8 cellular contexts compared by ENCODE assay signal in the genomic region with DNA sequence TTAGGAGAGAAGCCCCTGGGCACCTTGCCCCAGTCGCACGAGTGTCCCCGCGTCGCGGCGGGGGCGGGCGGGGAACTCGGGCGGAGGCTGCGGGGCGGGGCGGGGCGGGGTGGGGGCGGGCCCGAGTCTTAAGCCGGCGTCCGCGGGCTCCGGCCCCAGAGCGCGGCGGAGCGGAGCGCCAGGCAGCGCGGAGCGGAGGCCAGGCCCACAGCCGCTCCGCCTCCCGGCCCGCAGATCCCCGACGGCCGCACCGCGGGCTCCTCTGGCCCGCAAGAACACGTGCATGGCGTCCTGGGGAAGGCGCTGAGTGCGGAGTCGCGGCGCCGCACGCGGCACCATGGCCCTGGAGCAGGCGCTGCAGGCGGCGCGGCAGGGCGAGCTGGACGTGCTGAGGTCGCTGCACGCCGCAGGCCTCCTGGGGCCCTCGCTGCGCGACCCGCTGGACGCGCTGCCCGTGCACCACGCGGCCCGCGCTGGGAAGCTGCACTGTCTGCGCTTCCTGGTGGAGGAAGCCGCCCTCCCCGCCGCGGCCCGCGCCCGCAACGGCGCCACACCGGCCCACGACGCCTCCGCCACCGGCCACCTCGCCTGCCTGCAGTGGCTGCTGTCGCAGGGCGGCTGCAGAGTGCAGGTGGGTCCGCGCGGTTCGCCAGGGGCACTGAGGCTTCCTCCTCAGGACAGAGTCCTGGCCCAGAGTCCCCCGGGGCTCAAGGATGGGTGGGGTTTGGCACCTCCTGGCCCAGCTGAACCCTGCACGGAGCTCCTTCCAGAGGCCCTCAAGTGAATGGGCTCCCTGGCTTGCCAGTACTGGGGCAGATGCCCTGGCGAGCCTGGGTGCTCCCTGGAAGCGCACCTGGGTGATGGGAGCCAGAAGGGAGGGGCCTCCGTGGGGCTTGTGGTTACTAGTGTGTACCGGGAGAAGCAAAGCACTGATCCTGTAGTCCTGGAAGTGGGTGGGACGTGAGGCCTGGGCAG. TPM values are rescaled to one million over a fixed set of nuclear protein-coding genes. Genes with fewer than 3 reads are reported as not detected.
A peak's percentile ranks its signal among the peaks of the same experiment; 100 is the strongest.
DNase-seq lines count a peak whose midpoint lies in the region; ATAC-seq and TF ChIP-seq lines count a peak whose summit lies in the region.

A gene with protein sequence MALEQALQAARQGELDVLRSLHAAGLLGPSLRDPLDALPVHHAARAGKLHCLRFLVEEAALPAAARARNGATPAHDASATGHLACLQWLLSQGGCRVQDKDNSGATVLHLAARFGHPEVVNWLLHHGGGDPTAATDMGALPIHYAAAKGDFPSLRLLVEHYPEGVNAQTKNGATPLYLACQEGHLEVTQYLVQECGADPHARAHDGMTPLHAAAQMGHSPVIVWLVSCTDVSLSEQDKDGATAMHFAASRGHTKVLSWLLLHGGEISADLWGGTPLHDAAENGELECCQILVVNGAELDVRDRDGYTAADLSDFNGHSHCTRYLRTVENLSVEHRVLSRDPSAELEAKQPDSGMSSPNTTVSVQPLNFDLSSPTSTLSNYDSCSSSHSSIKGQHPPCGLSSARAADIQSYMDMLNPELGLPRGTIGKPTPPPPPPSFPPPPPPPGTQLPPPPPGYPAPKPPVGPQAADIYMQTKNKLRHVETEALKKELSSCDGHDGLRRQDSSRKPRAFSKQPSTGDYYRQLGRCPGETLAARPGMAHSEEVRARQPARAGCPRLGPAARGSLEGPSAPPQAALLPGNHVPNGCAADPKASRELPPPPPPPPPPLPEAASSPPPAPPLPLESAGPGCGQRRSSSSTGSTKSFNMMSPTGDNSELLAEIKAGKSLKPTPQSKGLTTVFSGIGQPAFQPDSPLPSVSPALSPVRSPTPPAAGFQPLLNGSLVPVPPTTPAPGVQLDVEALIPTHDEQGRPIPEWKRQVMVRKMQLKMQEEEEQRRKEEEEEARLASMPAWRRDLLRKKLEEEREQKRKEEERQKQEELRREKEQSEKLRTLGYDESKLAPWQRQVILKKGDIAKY (plus strand): TSS at position 158 of the 975 bp plus-strand sequence. CDS start 180 bp downstream, at position 338.

- H3K4me3 Mint-ChIP-seq in activated T-helper 17 cell treated with anti-CD3 and anti-CD28 coated beads, Interleukin-2, amount 50 U/mL, for 72 hours: peak within 1 kb of the TSS; percentile 64

- TF ChIP-seq POLR2A in heart left ventricle (IDR thresholded peaks at IDR 0.05): no peak
- no peak for TF ChIP-seq POLR2A in right lobe of liver (IDR thresholded peaks at IDR 0.05)

- 5 to 11% (median 7%) methylated on average over 41 to 99 of the region's 99 CpGs for WGBS in heart left ventricle, 4 donors
- WGBS in right lobe of liver (ENCODE audit: insufficient coverage, low coverage, low lambda C conversion rate, missing lambda C conversion rate): 42% methylated on average over 3 of the region's 99 CpGs

- no peak within 1 kb of the TSS for H3K27ac Mint-ChIP-seq in activated T-helper 17 cell treated with anti-CD3 and anti-CD28 coated beads, Interleukin-2, amount 50 U/mL, for 72 hours

- peaks cover 5% of the 10 kb centered on the region for H3K4me1 Mint-ChIP-seq in activated T-helper 17 cell treated with anti-CD3 and anti-CD28 coated beads, Interleukin-2, amount 50 U/mL, for 72 hours

- DNase-seq in Right ventricle myocardium superior: no peak
- DNase-seq in heart left ventricle: no peak
- no peak for DNase-seq in right lobe of liver
- DNase-seq in anterior cingulate cortex (lab: John Stamatoyannopoulos, UW): no peak
- DNase-seq in SIG-M5 treated with dmso at 0.1 percent for 504 hours (lab: John Stamatoyannopoulos, UW; ENCODE audit: unreplicated experiment): no peak
- DNase-seq in cerebellum (ENCODE audit: low spot score): no peak

- TF ChIP-seq CTCF in heart left ventricle (IDR thresholded peaks at IDR 0.05) (no peak), right lobe of liver (IDR thresholded peaks at IDR 0.05) (no peak)

- H3K27ac ChIP-seq in heart left ventricle (no peak within 1 kb of the TSS), right lobe of liver (no peak within 1 kb of the TSS)

- H3K27me3 ChIP-seq in heart left ventricle (peaks cover 48 to 95% (median 76%) of the 10 kb centered on the region in 9 donors), right lobe of liver (peaks cover 3 to 31% of the 10 kb centered on the region in 2 donors)

- H3K27me3 Mint-ChIP-seq in activated T-helper 17 cell treated with anti-CD3 and anti-CD28 coated beads, Interleukin-2, amount 50 U/mL, for 72 hours: peaks cover 8% of the 10 kb centered on the region

- H3K4me3 ChIP-seq in heart left ventricle (peak within 1 kb of the TSS in 5 of 12 donors; percentile 6 to 39 (median 26)), right lobe of liver (no peak within 1 kb of the TSS)

- no peaks in the 10 kb centered on the region for H3K9me3 Mint-ChIP-seq in activated T-helper 17 cell treated with anti-CD3 and anti-CD28 coated beads, Interleukin-2, amount 50 U/mL, for 72 hours

- intact Hi-C loops in Right ventricle myocardium superior (cut with DNase I): no loop called here
- intact Hi-C loops in heart left ventricle (cut with DNase I): no loop called here
- intact Hi-C loops in right lobe of liver (cut with DNase I): loop anchor here in 1 of 2 donors (10.0 kb wide), 1 partner anchor 180 kb away; a partner anchor contains a TSS

- H3K36me3 Mint-ChIP-seq in activated T-helper 17 cell treated with anti-CD3 and anti-CD28 coated beads, Interleukin-2, amount 50 U/mL, for 72 hours (ENCODE audit: low read depth): no peaks in the 10 kb centered on the region

- H3K9me3 ChIP-seq in heart left ventricle: no peaks in the 10 kb centered on the region
- H3K9me3 ChIP-seq in right lobe of liver: no peaks in the 10 kb centered on the region

- ATAC-seq in Right ventricle myocardium superior (ENCODE audit: poor library complexity): peak; percentile 47
- ATAC-seq in heart left ventricle: no peak
- ATAC-seq in activated T-helper 17 cell treated with anti-CD3 and anti-CD28 coated beads, Interleukin-2, amount 50 U/mL, for 72 hours (replicated peaks): peak; percentile 37
- ATAC-seq in right lobe of liver: peak; percentile 31 to 58 (median 46)
- no peak for ATAC-seq in GM18907 (IDR thresholded peaks at IDR 0.05; ENCODE audit: unreplicated experiment)

- peaks cover 6 to 41% (median 28%) of the 10 kb centered on the region in 12 donors for H3K4me1 ChIP-seq in heart left ventricle
- peaks cover 0 to 16% (median 0%) of the 10 kb centered on the region in 4 donors for H3K4me1 ChIP-seq in right lobe of liver

- H3K36me3 ChIP-seq in heart left ventricle: no peaks in the 10 kb centered on the region
- no peaks in the 10 kb centered on the region for H3K36me3 ChIP-seq in right lobe of liver

RNA-seq across cellular contexts. Expression of the gene that starts here (rescaled TPM):
- total RNA-seq in Right ventricle myocardium superior (0.56 TPM), heart left ventricle (1 to 10 TPM in 1 of 9 donors, under 1 TPM in 3, not detected in 5; 0.15 to 1.3 (median 0.42) TPM), right lobe of liver (100 to 1,000 TPM in 4 of 6 experiments, 10 to 100 TPM in 2; 81.6 to 149 (median 120) TPM), cerebellum (0.18 TPM)
- under 1 TPM in 1 of 2 donors, not detected in 1; 0.10 TPM for polyA plus RNA-seq in heart left ventricle
- total RNA-seq in activated T-helper 17 cell treated with anti-CD3 and anti-CD28 coated beads, Interleukin-2, amount 50 U/mL, for 72 hours: 1 to 10 TPM in 1 of 2 donors, under 1 TPM in 1; 0.71 to 3.5 TPM

Comparison
In these comparisons a context has a peak if more than half of its experiments do, and no peak if none do; other contexts are left out.
1. RNA of the gene that starts here (total RNA-seq): 81.6 to 149 TPM in right lobe of liver; 0.71 to 3.5 TPM in activated T-helper 17 cell treated with anti-CD3 and anti-CD28 coated beads, Interleukin-2, amount 50 U/mL, for 72 hours, 0.56 TPM in Right ventricle myocardium superior (single experiment), 0.15 to 1.3 TPM in heart left ventricle and 0.18 TPM in cerebellum (single experiment); every median in the first group is over 10 times any median in the second.
2. Peak in ATAC-seq in Right ventricle myocardium superior; RNA of the gene not detected or under 1 TPM.
3. ATAC-seq: peak in activated T-helper 17 cell treated with anti-CD3 and anti-CD28 coated beads, Interleukin-2, amount 50 U/mL, for 72 hours (single experiment) and right lobe of liver (4 of 4); none in heart left ventricle (0 of 4) and GM18907 (single experiment).